Comparison of ENCODE assay signal across 1 cellular context in the genomic region with DNA sequence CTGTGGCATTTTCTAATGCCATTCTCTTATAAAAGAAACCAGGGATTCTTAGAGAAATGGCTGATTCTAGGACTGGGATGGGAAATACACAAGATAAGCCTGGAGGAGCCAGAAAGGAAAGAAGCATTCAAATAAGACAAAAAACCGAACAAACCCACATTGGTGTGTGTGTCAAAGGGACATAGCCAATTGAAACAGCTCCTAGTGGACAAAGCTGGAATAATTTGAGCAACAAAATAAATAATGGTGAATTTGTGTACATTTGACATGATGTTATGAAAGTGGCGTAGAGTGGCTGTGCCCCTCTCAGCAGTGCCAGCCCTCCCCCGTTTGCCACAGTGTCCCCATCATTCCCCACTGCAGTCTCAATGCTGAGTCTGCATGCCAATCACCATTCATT.
TF ChIP-seq lines count a peak whose summit lies in the region.

No MANE protein-coding gene starts in this region.

TF ChIP-seq in IMR-90, 13 proteins besides CTCF, POLR2A, EP300 and RAD21 (continued from another document):
- TF ChIP-seq, protein P1, sequence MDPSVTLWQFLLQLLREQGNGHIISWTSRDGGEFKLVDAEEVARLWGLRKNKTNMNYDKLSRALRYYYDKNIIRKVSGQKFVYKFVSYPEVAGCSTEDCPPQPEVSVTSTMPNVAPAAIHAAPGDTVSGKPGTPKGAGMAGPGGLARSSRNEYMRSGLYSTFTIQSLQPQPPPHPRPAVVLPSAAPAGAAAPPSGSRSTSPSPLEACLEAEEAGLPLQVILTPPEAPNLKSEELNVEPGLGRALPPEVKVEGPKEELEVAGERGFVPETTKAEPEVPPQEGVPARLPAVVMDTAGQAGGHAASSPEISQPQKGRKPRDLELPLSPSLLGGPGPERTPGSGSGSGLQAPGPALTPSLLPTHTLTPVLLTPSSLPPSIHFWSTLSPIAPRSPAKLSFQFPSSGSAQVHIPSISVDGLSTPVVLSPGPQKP (IDR thresholded peaks at IDR 0.05; ENCODE audit: borderline replicate concordance, low read depth, low read length) = no peak
- no peak for TF ChIP-seq RFX5 (IDR thresholded peaks at IDR 0.05; ENCODE audit: low read depth, low read length)
TF ChIP-seq in IMR-90: peak in this region for 0.
